ENCODE assay signal across 18 cellular contexts in genomic region chr9:124513374-124513994, GRCh38. TPM values are rescaled to one million over a fixed set of nuclear protein-coding genes. Genes with fewer than 3 reads are reported as not detected.
A peak's percentile ranks its signal among the peaks of the same experiment; 100 is the strongest.
DNase-seq lines count a peak whose midpoint lies in the region; ATAC-seq and TF ChIP-seq lines count a peak whose summit lies in the region.
"Had no signal": no experiment of that assay in that cellular context is flagged by ENCODE, and none has a peak within 500 bp of the region (broad histone marks: within the 10 kb centered on the region; RNA-seq: fewer than 3 reads in every experiment).

No MANE protein-coding gene starts in this region.

- 94% methylated on average over 5 of the region's 5 CpGs for WGBS in SK-N-SH (ENCODE audit: low lambda C conversion rate)
- 33 to 47% methylated on average over 1 to 2 of the region's 5 CpGs for WGBS in esophagus squamous epithelium, 2 donors

- peaks cover 1% of the 10 kb centered on the region for H3K9me3 Mint-ChIP-seq in glutamatergic neuron (ENCODE audit: unreplicated experiment)
- H3K9me3 Mint-ChIP-seq: activated T-helper 2 cell treated with anti-CD3 and anti-CD28 coated beads, Interferon-gamma antibody, Interleukin-2, Interleukin-4, amounts not matched to agents 10 μg/mL and 5 μg/mL and 100 μg/mL, durations not matched to agents 14 hours and 24 hours and 36 hours; T-helper 1 cell treated with Interleukin-12 subunit alpha and Interleukin-12 subunit beta and Interleukin-4 antibody, amounts not matched to agents 30 μg/mL and 1 μg/mL, for 36 hours; type B pancreatic cell had no signal

- H3K9me2 ChIP-seq in SK-N-SH = no peaks in the 10 kb centered on the region

- H3K9me3 ChIP-seq in BLaER1 treated with 17β-estradiol and CSF1 and Interleukin-3, amounts not matched to agents 10 nM and 100 nM (replicated peaks in 1 of 11) = no peaks in the 10 kb centered on the region
- no peaks in the 10 kb centered on the region for H3K9me3 ChIP-seq in HEK293 (ENCODE audit: control insufficient read depth, insufficient read depth, low read depth, low read length)
- no peaks in the 10 kb centered on the region for H3K9me3 ChIP-seq in SK-N-SH
- no peaks in the 10 kb centered on the region for H3K9me3 ChIP-seq in esophagus squamous epithelium
- H3K9me3 ChIP-seq: gastrocnemius medialis, prostate gland had no signal

- H3K9ac ChIP-seq in BLaER1 treated with 17β-estradiol and CSF1 and Interleukin-3, amounts not matched to agents 10 nM and 100 nM = no peak overlapping the region; a peak in 1 of 22 replicates
- no peak overlapping the region for H3K9ac ChIP-seq in SK-N-SH
- H3K9ac ChIP-seq: GM23248 had no signal

- H3K27ac ChIP-seq in BLaER1 treated with 17β-estradiol and CSF1 and Interleukin-3, amounts not matched to agents 10 nM and 100 nM = peak overlapping the region in 9 of 11 experiments; percentile 8 to 54 (median 32); a peak in 10 of 22 replicates
- H3K27ac ChIP-seq in HEK293 (ENCODE audit: extremely low read depth, low read depth, low read length) (no peak overlapping the region), SK-N-SH (ENCODE audit: low read depth in 2 of 2, low read length in 1 of 2) (no peak overlapping the region), esophagus squamous epithelium (no peak overlapping the region)
- H3K27ac ChIP-seq: gastrocnemius medialis, GM23248, prostate gland had no signal

- H2AFZ ChIP-seq in SK-N-SH (ENCODE audit: low read depth) = no peak overlapping the region
- H2AFZ ChIP-seq: GM23248 had no signal

- TF ChIP-seq CTCF in HEK293 (tag by site-specific recombination; IDR thresholded peaks at IDR 0.05) = no peak
- no peak for TF ChIP-seq CTCF in SK-N-SH (IDR thresholded peaks at IDR 0.05)
- no peak for TF ChIP-seq CTCF in glutamatergic neuron (IDR thresholded peaks at IDR 0.05; ENCODE audit: partially characterized antibody, unreplicated experiment)
- no peak for TF ChIP-seq CTCF in esophagus squamous epithelium (IDR thresholded peaks at IDR 0.05)

- TF ChIP-seq POLR2A in esophagus squamous epithelium (IDR thresholded peaks at IDR 0.05) = no peak

- no peaks in the 10 kb centered on the region for H3K79me2 ChIP-seq in SK-N-SH (ENCODE audit: insufficient read depth)

- H3K4me3 Mint-ChIP-seq in glutamatergic neuron (ENCODE audit: unreplicated experiment) = no peak overlapping the region
- H3K4me3 Mint-ChIP-seq: T-helper 1 cell treated with Interleukin-12 subunit alpha and Interleukin-12 subunit beta and Interleukin-4 antibody, amounts not matched to agents 30 μg/mL and 1 μg/mL, for 36 hours; type B pancreatic cell had no signal

- ATAC-seq in GM18520 (IDR thresholded peaks at IDR 0.05; ENCODE audit: unreplicated experiment) = no peak
- ATAC-seq: gastrocnemius medialis had no signal

- no peak overlapping the region for H3K4me3 ChIP-seq in BLaER1 treated with 17β-estradiol and CSF1 and Interleukin-3, amounts not matched to agents 10 nM and 100 nM
- H3K4me3 ChIP-seq in HEK293 (ENCODE audit: low read depth, low read length) = no peak overlapping the region
- no peak overlapping the region for H3K4me3 ChIP-seq in SK-N-SH (ENCODE audit: low read depth in 2 of 2, low read length in 1 of 2)
- H3K4me3 ChIP-seq in esophagus squamous epithelium = no peak overlapping the region
- H3K4me3 ChIP-seq: gastrocnemius medialis, GM23248, prostate gland had no signal

- peak overlapping the region; percentile 60 for H3K27ac Mint-ChIP-seq in glutamatergic neuron (ENCODE audit: unreplicated experiment)
- H3K27ac Mint-ChIP-seq: activated T-helper 2 cell treated with anti-CD3 and anti-CD28 coated beads, Interferon-gamma antibody, Interleukin-2, Interleukin-4, amounts not matched to agents 10 μg/mL and 5 μg/mL and 100 μg/mL, durations not matched to agents 14 hours and 24 hours and 36 hours; T-helper 1 cell treated with Interleukin-12 subunit alpha and Interleukin-12 subunit beta and Interleukin-4 antibody, amounts not matched to agents 30 μg/mL and 1 μg/mL, for 36 hours; type B pancreatic cell had no signal

- no peaks in the 10 kb centered on the region for H3F3A ChIP-seq in SK-N-SH (replicated peaks; ENCODE audit: insufficient read depth)

- H4K20me1 ChIP-seq in BLaER1 treated with 17β-estradiol and CSF1 and Interleukin-3, amounts not matched to agents 10 nM and 100 nM = no peaks in the 10 kb centered on the region
- H4K20me1 ChIP-seq in SK-N-SH (ENCODE audit: insufficient read depth) = no peaks in the 10 kb centered on the region

- peaks cover 21 to 27% (median 25%) of the 10 kb centered on the region in 10 experiments for H3K4me1 ChIP-seq in BLaER1 treated with 17β-estradiol and CSF1 and Interleukin-3, amounts not matched to agents 10 nM and 100 nM
- no peaks in the 10 kb centered on the region for H3K4me1 ChIP-seq in HEK293 (ENCODE audit: control insufficient read depth, insufficient read depth, low read length)
- peaks cover 0 to 31% of the 10 kb centered on the region in 2 experiments; a peak in 2 of 4 replicates for H3K4me1 ChIP-seq in SK-N-SH (ENCODE audit: control insufficient read depth in 1 of 2, insufficient read depth in 2 of 2, low read depth in 1 of 2, low read length in 1 of 2)
- H3K4me1 ChIP-seq in esophagus squamous epithelium = no peaks in the 10 kb centered on the region
- H3K4me1 ChIP-seq: gastrocnemius medialis, prostate gland had no signal

- H3K4me2 ChIP-seq in BLaER1 treated with 17β-estradiol and CSF1 and Interleukin-3, amounts not matched to agents 10 nM and 100 nM = peak overlapping the region; percentile 55 to 75 (median 69)
- H3K4me2 ChIP-seq in SK-N-SH = no peak overlapping the region

- POLR2A ChIA-PET in HEK293 (lab: Yijun Ruan, JAX) = no interaction called here
- POLR2A ChIA-PET in SK-N-SH (lab: Yijun Ruan, JAX) = interaction anchor here (2.2 kb wide), 1 partner anchor 14 kb away, joined by 6 read pairs; no protein-coding TSS in a partner anchor

- intact Hi-C loops in esophagus squamous epithelium (cut with DNase I) = no loop called here

- no peaks in the 10 kb centered on the region for H3K27me3 ChIP-seq in BLaER1 treated with 17β-estradiol and CSF1 and Interleukin-3, amounts not matched to agents 10 nM and 100 nM
- no peaks in the 10 kb centered on the region for H3K27me3 ChIP-seq in SK-N-SH (ENCODE audit: insufficient read depth)
- H3K27me3 ChIP-seq in esophagus squamous epithelium = peaks cover 0 to 8% (median 0%) of the 10 kb centered on the region in 4 donors
- H3K27me3 ChIP-seq: gastrocnemius medialis had no signal

- no peaks in the 10 kb centered on the region for H3K36me3 ChIP-seq in BLaER1 treated with 17β-estradiol and CSF1 and Interleukin-3, amounts not matched to agents 10 nM and 100 nM
- H3K36me3 ChIP-seq in HEK293 (ENCODE audit: control insufficient read depth in 2 of 2, insufficient read depth in 1 of 2, low read length in 2 of 2) = no peaks in the 10 kb centered on the region
- no peaks in the 10 kb centered on the region for H3K36me3 ChIP-seq in SK-N-SH (replicated peaks in 1 of 2; ENCODE audit: control insufficient read depth in 1 of 2, insufficient read depth in 2 of 2, low read length in 1 of 2)
- H3K36me3 ChIP-seq in esophagus squamous epithelium = no peaks in the 10 kb centered on the region
- H3K36me3 ChIP-seq: gastrocnemius medialis, prostate gland had no signal

- H3K27me3 Mint-ChIP-seq in glutamatergic neuron (ENCODE audit: unreplicated experiment) = peaks cover 4% of the 10 kb centered on the region

- peaks cover 4% of the 10 kb centered on the region for H3K36me3 Mint-ChIP-seq in glutamatergic neuron (ENCODE audit: unreplicated experiment)
- H3K36me3 Mint-ChIP-seq: type B pancreatic cell had no signal

- H3K4me1 Mint-ChIP-seq in glutamatergic neuron (ENCODE audit: low read depth, unreplicated experiment) = peaks cover 5% of the 10 kb centered on the region

- TF ChIP-seq EP300 in SK-N-SH (IDR thresholded peaks at IDR 0.05; ENCODE audit: borderline replicate concordance in 1 of 2, low read depth in 1 of 2, low read length in 1 of 2) = no peak

- no peak for TF ChIP-seq RAD21 in SK-N-SH (IDR thresholded peaks at IDR 0.05; ENCODE audit: low read length)

- CTCF ChIA-PET in HEK293 (lab: Yijun Ruan, JAX) (interaction anchor here (1.0 to 1.1 kb wide), 2 partner anchors 23 to 24 kb away, joined by 3 to 5 read pairs; no protein-coding TSS in a partner anchor), SK-N-SH (lab: Yijun Ruan, JAX) (interaction anchor here (0.9 to 5.0 kb wide), 5 partner anchors 12 to 123 kb away, joined by 3 to 20 read pairs (median 6); no protein-coding TSS in a partner anchor)

- peak; percentile 42 for DNase-seq in SK-N-SH
- DNase-seq in glutamatergic neuron = no peak
- DNase-seq in ureter (ENCODE audit: low spot score) = no peak
- DNase-seq in esophagus squamous epithelium (lab: John Stamatoyannopoulos, UW) = no peak
- no peak for DNase-seq in activated CD8-positive, alpha-beta memory T cell treated with anti-CD3 and anti-CD28 coated beads for 24 hours
- DNase-seq: activated CD4-positive, alpha-beta T cell treated with anti-CD3 and anti-CD28 coated beads, Interleukin-2, amount 50 U/mL, for 4 hours; DMS53; effector memory CD4-positive, alpha-beta T cell; gastrocnemius medialis; GM23248; stimulated activated CD8-positive, alpha-beta memory T cell treated with anti-CD3 and anti-CD28 coated beads, Interleukin-4, amount 100 ng/mL, for 48 hours had no signal

TF ChIP-seq in HEK293, 187 proteins besides CTCF, POLR2A, EP300 and RAD21 (continues in another document):
- TF ChIP-seq ZIC2 (tag by site-specific recombination; IDR thresholded peaks at IDR 0.05) = peak; percentile 26; the same call in 1 of the 2 replicates

TF ChIP-seq in SK-N-SH, 30 proteins besides CTCF, POLR2A, EP300 and RAD21:
- no peak for TF ChIP-seq JUND (IDR thresholded peaks at IDR 0.05)
- TF ChIP-seq MAX (IDR thresholded peaks at IDR 0.05; ENCODE audit: low read depth) = no peak
- no peak for TF ChIP-seq IRF3 (IDR thresholded peaks at IDR 0.05; ENCODE audit: low read depth, low read length)

RNA-seq across cellular contexts. Expression of gene NR5A1, which starts 6.3 kb away (rescaled TPM):
- not detected in 2 replicates for polyA plus RNA-seq in SK-N-SH (2012; rRNA removed)
- not detected in 2 replicates for polyA plus RNA-seq in SK-N-SH (2012; cell fraction: cytosol; rRNA removed)
- polyA plus RNA-seq in SK-N-SH (2012; cell fraction: nucleus; rRNA removed) = 0.02 and 0.09 TPM in 2 replicates
- not detected for total RNA-seq in glutamatergic neuron (ENCODE audit: unreplicated experiment)
- total RNA-seq in ureter = not detected
- total RNA-seq in esophagus squamous epithelium = not detected
- total RNA-seq: activated T-helper 2 cell treated with anti-CD3 and anti-CD28 coated beads, Interferon-gamma antibody, Interleukin-2, Interleukin-4, amounts not matched to agents 10 μg/mL and 5 μg/mL and 100 μg/mL, durations not matched to agents 14 hours and 24 hours and 36 hours; gastrocnemius medialis; GM23248 had no signal
- polyA plus RNA-seq: GM23248 had no signal

Comparison
In these comparisons a context has a peak if more than half of its experiments do, and no peak if none do; other contexts are left out.
1. H3K27ac ChIP-seq: peak in BLaER1 treated with 17β-estradiol and CSF1 and Interleukin-3, amounts not matched to agents 10 nM and 100 nM (9 of 11); none in HEK293 (single experiment), SK-N-SH (0 of 2) and esophagus squamous epithelium (0 of 4).